Comparison of ENCODE assay signal across 1 cellular context in the genomic region with DNA sequence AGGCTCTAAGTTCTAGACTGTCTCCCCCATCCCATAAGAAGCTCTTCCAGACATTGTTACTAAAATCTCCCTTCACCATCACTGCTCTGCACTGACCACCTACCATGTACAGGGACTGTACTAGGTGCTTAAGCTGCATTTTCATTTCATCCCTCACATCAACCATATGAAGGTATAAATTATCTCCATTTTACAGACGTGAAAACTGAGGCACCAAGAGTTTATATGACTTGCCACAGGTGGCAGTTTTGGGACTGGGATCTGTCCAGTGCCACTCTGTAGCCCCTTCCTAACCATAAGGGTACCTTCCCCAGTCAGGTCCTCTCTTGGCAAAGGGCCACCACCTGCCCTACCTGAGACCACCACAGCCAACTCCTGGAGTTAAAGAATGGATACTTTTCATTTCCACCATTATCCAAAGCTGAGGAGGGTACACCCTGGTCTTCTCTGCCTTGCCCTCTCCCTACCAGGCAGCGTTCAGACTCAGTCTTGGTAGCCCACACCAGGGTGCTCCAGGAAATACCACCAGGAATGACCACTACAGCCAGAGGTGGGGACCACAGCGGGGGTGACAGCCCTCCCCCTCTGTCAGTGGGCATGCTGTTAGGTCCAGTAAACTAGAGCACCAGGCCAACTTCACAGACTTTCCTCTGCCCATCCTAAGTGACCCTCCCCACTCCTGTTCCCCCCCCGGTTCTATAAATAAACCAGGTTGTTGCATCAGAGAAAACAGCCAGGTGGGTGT.
A peak's percentile ranks its signal among the peaks of the same experiment; 100 is the strongest.
TF ChIP-seq lines count a peak whose summit lies in the region.

No MANE protein-coding gene starts in this region.

TF ChIP-seq in HepG2, 621 proteins besides CTCF, POLR2A, EP300 and RAD21 (continued from another document):
- no peak for TF ChIP-seq ZNF34 (CRISPR knock-in tag; IDR thresholded peaks at IDR 0.05; ENCODE audit: borderline replicate concordance)
- TF ChIP-seq, protein P1, sequence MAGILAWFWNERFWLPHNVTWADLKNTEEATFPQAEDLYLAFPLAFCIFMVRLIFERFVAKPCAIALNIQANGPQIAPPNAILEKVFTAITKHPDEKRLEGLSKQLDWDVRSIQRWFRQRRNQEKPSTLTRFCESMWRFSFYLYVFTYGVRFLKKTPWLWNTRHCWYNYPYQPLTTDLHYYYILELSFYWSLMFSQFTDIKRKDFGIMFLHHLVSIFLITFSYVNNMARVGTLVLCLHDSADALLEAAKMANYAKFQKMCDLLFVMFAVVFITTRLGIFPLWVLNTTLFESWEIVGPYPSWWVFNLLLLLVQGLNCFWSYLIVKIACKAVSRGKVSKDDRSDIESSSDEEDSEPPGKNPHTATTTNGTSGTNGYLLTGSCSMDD (CRISPR knock-in tag; IDR thresholded peaks at IDR 0.05), result no peak
- TF ChIP-seq GTF3A (CRISPR knock-in tag; conservative IDR thresholded peaks at IDR 0.05), result no peak
- TF ChIP-seq ZKSCAN8 (CRISPR knock-in tag; IDR thresholded peaks at IDR 0.05; ENCODE audit: borderline replicate concordance), result no peak
- no peak for TF ChIP-seq ARID5B (CRISPR knock-in tag; IDR thresholded peaks at IDR 0.05)
- TF ChIP-seq SP4 (CRISPR knock-in tag; IDR thresholded peaks at IDR 0.05), result no peak
- no peak for TF ChIP-seq KLF12 (CRISPR knock-in tag; IDR thresholded peaks at IDR 0.05; ENCODE audit: borderline replicate concordance)
- 0 out of 2 replicates have a peak, but pooled peaks have one; percentile 27 for TF ChIP-seq ARID4A (CRISPR knock-in tag; IDR thresholded peaks at IDR 0.05; ENCODE audit: borderline replicate concordance)
- no peak for TF ChIP-seq BRD4 (CRISPR knock-in tag; IDR thresholded peaks at IDR 0.05)
- no peak for TF ChIP-seq ATF7-NPFF (CRISPR knock-in tag; IDR thresholded peaks at IDR 0.05; ENCODE audit: low read depth)
- no peak for TF ChIP-seq SUZ12 (IDR thresholded peaks at IDR 0.05; ENCODE audit: low read depth, low read length)
- no peak for TF ChIP-seq ADNP (CRISPR knock-in tag; IDR thresholded peaks at IDR 0.05)
- TF ChIP-seq ZNF251 (CRISPR knock-in tag; IDR thresholded peaks at IDR 0.05), result no peak
- TF ChIP-seq ATAD3A (CRISPR knock-in tag; IDR thresholded peaks at IDR 0.05), result no peak
- no peak for TF ChIP-seq ZBTB7B (CRISPR knock-in tag; IDR thresholded peaks at IDR 0.05)
- no peak for TF ChIP-seq PAF1 (CRISPR knock-in tag; IDR thresholded peaks at IDR 0.05)
- TF ChIP-seq U2AF1 (optimal IDR thresholded peaks at IDR 0.05; ENCODE audit: low read depth, low read length), result no peak
- TF ChIP-seq, protein P2, sequence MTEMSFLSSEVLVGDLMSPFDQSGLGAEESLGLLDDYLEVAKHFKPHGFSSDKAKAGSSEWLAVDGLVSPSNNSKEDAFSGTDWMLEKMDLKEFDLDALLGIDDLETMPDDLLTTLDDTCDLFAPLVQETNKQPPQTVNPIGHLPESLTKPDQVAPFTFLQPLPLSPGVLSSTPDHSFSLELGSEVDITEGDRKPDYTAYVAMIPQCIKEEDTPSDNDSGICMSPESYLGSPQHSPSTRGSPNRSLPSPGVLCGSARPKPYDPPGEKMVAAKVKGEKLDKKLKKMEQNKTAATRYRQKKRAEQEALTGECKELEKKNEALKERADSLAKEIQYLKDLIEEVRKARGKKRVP (CRISPR knock-in tag; IDR thresholded peaks at IDR 0.05), result 0 out of 4 replicates have a peak, but pooled peaks of 1 of the 2 experiments have one; percentile 44
- no peak for TF ChIP-seq FOSL1 (CRISPR knock-in tag; IDR thresholded peaks at IDR 0.05; ENCODE audit: borderline replicate concordance)
- TF ChIP-seq, protein P3, sequence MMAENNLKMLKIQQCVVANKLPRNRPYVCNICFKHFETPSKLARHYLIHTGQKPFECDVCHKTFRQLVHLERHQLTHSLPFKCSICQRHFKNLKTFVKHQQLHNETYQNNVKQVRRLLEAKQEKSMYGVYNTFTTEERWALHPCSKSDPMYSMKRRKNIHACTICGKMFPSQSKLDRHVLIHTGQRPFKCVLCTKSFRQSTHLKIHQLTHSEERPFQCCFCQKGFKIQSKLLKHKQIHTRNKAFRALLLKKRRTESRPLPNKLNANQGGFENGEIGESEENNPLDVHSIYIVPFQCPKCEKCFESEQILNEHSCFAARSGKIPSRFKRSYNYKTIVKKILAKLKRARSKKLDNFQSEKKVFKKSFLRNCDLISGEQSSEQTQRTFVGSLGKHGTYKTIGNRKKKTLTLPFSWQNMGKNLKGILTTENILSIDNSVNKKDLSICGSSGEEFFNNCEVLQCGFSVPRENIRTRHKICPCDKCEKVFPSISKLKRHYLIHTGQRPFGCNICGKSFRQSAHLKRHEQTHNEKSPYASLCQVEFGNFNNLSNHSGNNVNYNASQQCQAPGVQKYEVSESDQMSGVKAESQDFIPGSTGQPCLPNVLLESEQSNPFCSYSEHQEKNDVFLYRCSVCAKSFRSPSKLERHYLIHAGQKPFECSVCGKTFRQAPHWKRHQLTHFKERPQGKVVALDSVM (CRISPR knock-in tag; IDR thresholded peaks at IDR 0.05), result no peak
- no peak for TF ChIP-seq RFXAP (CRISPR knock-in tag; IDR thresholded peaks at IDR 0.05; ENCODE audit: borderline replicate concordance)
- TF ChIP-seq ZKSCAN1 (IDR thresholded peaks at IDR 0.05; ENCODE audit: low read length), result no peak
- TF ChIP-seq, protein P4, sequence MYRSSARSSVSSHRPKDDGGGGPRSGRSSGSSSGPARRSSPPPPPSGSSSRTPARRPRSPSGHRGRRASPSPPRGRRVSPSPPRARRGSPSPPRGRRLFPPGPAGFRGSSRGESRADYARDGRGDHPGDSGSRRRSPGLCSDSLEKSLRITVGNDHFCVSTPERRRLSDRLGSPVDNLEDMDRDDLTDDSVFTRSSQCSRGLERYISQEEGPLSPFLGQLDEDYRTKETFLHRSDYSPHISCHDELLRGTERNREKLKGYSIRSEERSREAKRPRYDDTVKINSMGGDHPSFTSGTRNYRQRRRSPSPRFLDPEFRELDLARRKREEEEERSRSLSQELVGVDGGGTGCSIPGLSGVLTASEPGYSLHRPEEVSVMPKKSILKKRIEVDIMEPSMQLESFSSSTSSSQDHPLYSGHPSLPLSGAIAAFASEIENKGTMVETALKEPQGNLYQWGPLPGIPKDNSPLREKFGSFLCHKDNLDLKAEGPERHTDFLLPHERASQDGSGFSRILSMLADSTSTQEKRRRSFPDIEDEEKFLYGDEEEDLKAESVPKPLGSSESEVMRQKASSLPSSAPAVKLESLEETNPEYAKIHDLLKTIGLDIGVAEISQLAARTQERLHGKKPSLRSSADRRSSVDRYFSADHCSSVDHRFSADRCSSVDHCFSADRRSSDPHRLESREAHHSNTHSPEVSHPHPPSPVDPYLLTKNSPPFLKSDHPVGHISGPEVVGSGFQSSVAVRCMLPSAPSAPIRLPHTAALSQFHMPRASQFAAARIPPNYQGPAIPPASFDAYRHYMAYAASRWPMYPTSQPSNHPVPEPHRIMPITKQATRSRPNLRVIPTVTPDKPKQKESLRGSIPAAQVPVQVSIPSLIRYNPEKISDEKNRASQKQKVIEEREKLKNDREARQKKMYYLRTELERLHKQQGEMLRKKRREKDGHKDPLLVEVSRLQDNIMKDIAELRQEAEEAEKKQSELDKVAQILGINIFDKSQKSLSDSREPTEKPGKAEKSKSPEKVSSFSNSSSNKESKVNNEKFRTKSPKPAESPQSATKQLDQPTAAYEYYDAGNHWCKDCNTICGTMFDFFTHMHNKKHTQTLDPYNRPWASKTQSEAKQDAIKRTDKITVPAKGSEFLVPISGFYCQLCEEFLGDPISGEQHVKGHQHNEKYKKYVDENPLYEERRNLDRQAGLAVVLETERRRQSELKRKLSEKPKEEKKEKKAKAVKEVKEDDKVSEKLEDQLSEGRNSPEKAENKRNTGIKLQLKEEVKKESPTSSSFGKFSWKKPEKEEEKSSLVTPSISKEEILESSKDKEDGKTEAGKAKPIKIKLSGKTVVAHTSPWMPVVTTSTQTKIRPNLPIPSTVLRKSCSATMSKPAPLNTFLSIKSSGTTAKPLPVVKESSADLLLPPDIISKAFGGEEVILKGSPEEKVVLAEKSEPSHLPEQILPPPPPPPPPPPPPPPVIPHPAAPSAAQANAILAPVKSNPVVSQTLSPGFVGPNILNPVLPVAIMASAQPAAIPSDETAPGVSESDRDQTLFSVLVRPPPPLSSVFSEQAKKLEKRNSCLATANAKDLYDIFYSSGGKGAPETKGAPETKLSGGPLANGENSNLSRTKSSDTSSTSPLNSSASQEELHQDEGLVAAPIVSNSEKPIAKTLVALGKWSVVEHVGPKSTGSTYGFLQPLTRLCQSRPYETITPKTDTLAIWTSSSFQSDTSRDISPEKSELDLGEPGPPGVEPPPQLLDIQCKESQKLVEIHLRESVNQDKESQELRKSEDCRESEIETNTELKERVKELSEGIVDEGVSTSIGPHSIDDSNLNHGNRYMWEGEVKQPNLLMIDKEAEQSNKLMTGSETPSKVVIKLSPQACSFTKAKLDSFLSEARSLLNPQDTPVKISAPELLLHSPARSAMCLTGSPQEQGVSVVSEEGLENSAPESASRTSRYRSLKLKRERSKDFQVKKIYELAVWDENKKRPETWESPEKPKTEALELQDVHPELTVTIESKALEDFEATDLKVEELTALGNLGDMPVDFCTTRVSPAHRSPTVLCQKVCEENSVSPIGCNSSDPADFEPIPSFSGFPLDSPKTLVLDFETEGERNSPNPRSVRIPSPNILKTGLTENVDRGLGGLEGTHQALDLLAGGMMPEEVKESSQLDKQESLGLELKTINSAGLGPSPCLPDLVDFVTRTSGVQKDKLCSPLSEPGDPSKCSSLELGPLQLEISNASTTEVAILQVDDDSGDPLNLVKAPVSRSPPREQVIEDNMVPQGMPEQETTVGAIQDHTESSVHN (CRISPR knock-in tag; IDR thresholded peaks at IDR 0.05), result no peak
- TF ChIP-seq, protein P5, sequence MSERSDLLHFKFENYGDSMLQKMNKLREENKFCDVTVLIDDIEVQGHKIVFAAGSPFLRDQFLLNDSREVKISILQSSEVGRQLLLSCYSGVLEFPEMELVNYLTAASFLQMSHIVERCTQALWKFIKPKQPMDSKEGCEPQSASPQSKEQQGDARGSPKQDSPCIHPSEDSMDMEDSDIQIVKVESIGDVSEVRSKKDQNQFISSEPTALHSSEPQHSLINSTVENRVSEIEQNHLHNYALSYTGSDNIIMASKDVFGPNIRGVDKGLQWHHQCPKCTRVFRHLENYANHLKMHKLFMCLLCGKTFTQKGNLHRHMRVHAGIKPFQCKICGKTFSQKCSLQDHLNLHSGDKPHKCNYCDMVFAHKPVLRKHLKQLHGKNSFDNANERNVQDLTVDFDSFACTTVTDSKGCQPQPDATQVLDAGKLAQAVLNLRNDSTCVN (CRISPR knock-in tag; IDR thresholded peaks at IDR 0.05; ENCODE audit: borderline replicate concordance), result no peak
- no peak for TF ChIP-seq MTA3 (CRISPR knock-in tag; IDR thresholded peaks at IDR 0.05)
- no peak for TF ChIP-seq ZNF841 (CRISPR knock-in tag; IDR thresholded peaks at IDR 0.05; ENCODE audit: borderline replicate concordance)
- peak; percentile 69; the same call in 1 of the 2 replicates for TF ChIP-seq CHD4 (IDR thresholded peaks at IDR 0.05; ENCODE audit: borderline replicate concordance, low read length)
- no peak for TF ChIP-seq JUND (CRISPR knock-in tag; IDR thresholded peaks at IDR 0.05)
- no peak for TF ChIP-seq PRPF4 (IDR thresholded peaks at IDR 0.05; ENCODE audit: low read depth, low read length, poor library complexity, severe bottlenecking)
- peak; percentile 71; the same call in 1 of the 2 replicates for TF ChIP-seq ZMYM3 (CRISPR knock-in tag; IDR thresholded peaks at IDR 0.05)
- no peak for TF ChIP-seq BORCS8-MEF2B (CRISPR knock-in tag; IDR thresholded peaks at IDR 0.05)
- no peak for TF ChIP-seq ZSCAN12 (CRISPR knock-in tag; IDR thresholded peaks at IDR 0.05)
- 0 out of 2 replicates have a peak, but pooled peaks have one; percentile 41 for TF ChIP-seq ZNF30 (CRISPR knock-in tag; IDR thresholded peaks at IDR 0.05)
- TF ChIP-seq ZNF205 (CRISPR knock-in tag; IDR thresholded peaks at IDR 0.05), result no peak
